ENCODE assay signal across 8 cellular contexts in the genomic region with DNA sequence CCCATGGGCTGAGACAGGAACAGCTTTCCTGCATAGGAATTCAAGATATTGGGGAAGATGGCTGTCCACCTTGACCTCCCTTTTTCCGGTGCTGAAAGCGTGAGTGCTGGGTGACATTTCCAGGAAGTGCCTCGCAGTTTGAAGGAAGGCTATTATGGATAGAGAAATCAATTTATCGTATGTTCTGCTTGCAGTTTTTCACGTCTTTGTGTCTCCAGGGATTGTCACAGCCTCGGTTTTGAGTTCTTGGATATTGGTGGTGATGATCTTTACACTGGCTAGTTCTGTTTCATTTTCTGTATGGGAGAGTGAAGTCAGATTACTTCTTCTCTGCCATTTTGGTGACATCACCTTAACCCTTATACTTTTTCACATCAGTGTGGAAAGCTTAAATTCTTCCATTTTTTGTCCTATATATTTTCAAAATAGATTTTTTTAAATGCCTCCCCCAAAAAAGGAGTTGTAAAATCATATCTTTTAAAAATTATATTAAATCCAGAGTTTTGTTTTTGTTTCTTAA.
DNase-seq lines count a peak whose midpoint lies in the region; ATAC-seq and TF ChIP-seq lines count a peak whose summit lies in the region.

No MANE protein-coding gene starts in this region.

- H3K4me1 ChIP-seq in HCT116 (ENCODE audit: control insufficient read depth in 1 of 2, insufficient read depth in 2 of 2, low read length in 2 of 2) (peaks cover 0 to 7% of the 10 kb centered on the region in 2 experiments; a peak in 1 of 4 replicates), NT2/D1 (ENCODE audit: insufficient read depth, insufficient read length) (no peaks in the 10 kb centered on the region), gastrocnemius medialis (no peaks in the 10 kb centered on the region)
- no peaks in the 10 kb centered on the region for H3K4me1 ChIP-seq in naive thymus-derived CD4-positive, alpha-beta T cell (ENCODE audit: control insufficient read depth in 2 of 2, insufficient read depth in 2 of 2, low read length in 2 of 2)

- H3K27me3 Mint-ChIP-seq in naive thymus-derived CD4-positive, alpha-beta T cell: peaks cover 0 to 2% (median 0%) of the 10 kb centered on the region in 5 donors

- H3K79me2 ChIP-seq in HCT116 (ENCODE audit: insufficient read depth, low read length): no peaks in the 10 kb centered on the region

- CTCF ChIA-PET in HCT116 (lab: Charles Lee): interaction anchor here (0.6 to 2.8 kb wide), 8 partner anchors 73 to 950 kb away, joined by 3 to 40 read pairs (median 7); no protein-coding TSS in a partner anchor
- CTCF ChIA-PET in naive thymus-derived CD4-positive, alpha-beta T cell (lab: Charles Lee): interaction anchor here (0.6 to 3.0 kb wide), 13 partner anchors 106 to 766 kb away, joined by 3 to 54 read pairs (median 4); no protein-coding TSS in a partner anchor

- H3K4me1 Mint-ChIP-seq in naive thymus-derived CD4-positive, alpha-beta T cell: peaks cover 0 to 12% (median 2%) of the 10 kb centered on the region in 7 donors

- TF ChIP-seq POLR2A in HCT116 (IDR thresholded peaks at IDR 0.05; ENCODE audit: borderline replicate concordance, extremely low read depth, insufficient read depth, insufficient read length): no peak
- no peak for TF ChIP-seq POLR2A in gastrocnemius medialis (IDR thresholded peaks at IDR 0.05)

- POLR2A ChIA-PET in HCT116 (lab: Charles Lee): interaction anchor here (0.6 kb wide), 1 partner anchor 789 kb away, joined by 5 read pairs; no protein-coding TSS in a partner anchor
- POLR2A ChIA-PET in naive thymus-derived CD4-positive, alpha-beta T cell (lab: Charles Lee): interaction anchor here (0.6 to 1.0 kb wide), 3 partner anchors 256 to 759 kb away, joined by 3 read pairs; no protein-coding TSS in a partner anchor

- no peaks in the 10 kb centered on the region for H4K20me1 ChIP-seq in HCT116 (ENCODE audit: insufficient read depth)

- in situ Hi-C loops in gastrocnemius medialis (cut with MboI; ENCODE audit: low sequenced_read_pairs in 4 of 4): loop anchor here in 2 of 4 donors (10.0 to 25.0 kb wide), 2 partner anchors 219 to 552 kb away; no protein-coding TSS in a partner anchor

- RAD21 ChIA-PET in HCT116 (lab: Charles Lee; ENCODE audit: low non-redundant PET in 1 of 2, low total read pairs in 2 of 2, uncharacterized antibody in 2 of 2, unreplicated experiment in 2 of 2): interaction anchor here (0.7 to 1.2 kb wide), 3 partner anchors 221 to 547 kb away, joined by 3 to 4 read pairs (median 3); no protein-coding TSS in a partner anchor

- H3K27me3 ChIP-seq in HCT116 (ENCODE audit: insufficient read depth, low read length) (no peaks in the 10 kb centered on the region), NT2/D1 (ENCODE audit: insufficient read depth, insufficient read length) (no peaks in the 10 kb centered on the region), gastrocnemius medialis (no peaks in the 10 kb centered on the region)
- no peaks in the 10 kb centered on the region for H3K27me3 ChIP-seq in naive thymus-derived CD4-positive, alpha-beta T cell (ENCODE audit: control insufficient read depth in 2 of 2, insufficient read depth in 2 of 2, low read length in 2 of 2)

- intact Hi-C loops in HCT116 (cut with micrococcal nuclease) (loop anchor here (1.0 to 10.0 kb wide), 4 partner anchors 215 to 1029 kb away; no protein-coding TSS in a partner anchor), gastrocnemius medialis (cut with DNase I; ENCODE audit: low total_unique reads) (loop anchor here (2.0 kb wide), 1 partner anchor 221 kb away; no protein-coding TSS in a partner anchor)
- intact Hi-C loops in naive thymus-derived CD4-positive, alpha-beta T cell (cut with micrococcal nuclease): loop anchor here (1.0 to 5.0 kb wide), 13 partner anchors 102 to 1025 kb away; partner anchors contain the start of gene APBB1IP (in 1 of the 2)

- peak; percentile 61 for ATAC-seq in GM18868 (IDR thresholded peaks at IDR 0.05; ENCODE audit: unreplicated experiment)
- no peak for ATAC-seq in HCT116
- peak; percentile 47 for ATAC-seq in naive thymus-derived CD4-positive, alpha-beta T cell
- no peak for ATAC-seq in gastrocnemius medialis

- peak overlapping the region; percentile 70 for H3K4me2 ChIP-seq in HCT116 (ENCODE audit: low read length)

- no TSS peak for BruUV-seq in HCT116 (replicated peaks; lab: Mats Ljungman, UMichigan)

- H3K27ac ChIP-seq in HCT116 (ENCODE audit: low read depth, low read length) (no peak overlapping the region), gastrocnemius medialis (no peak overlapping the region)
- H3K27ac ChIP-seq in naive thymus-derived CD4-positive, alpha-beta T cell (ENCODE audit: low read depth, low read length): no peak overlapping the region

- peak overlapping the region; percentile 59 for H2AFZ ChIP-seq in HCT116 (ENCODE audit: low read depth, low read length, poor library complexity, severe bottlenecking)

- peaks cover 0 to 11% (median 6%) of the 10 kb centered on the region in 11 donors for H3K9me3 Mint-ChIP-seq in naive thymus-derived CD4-positive, alpha-beta T cell

- H3K36me3 ChIP-seq in HCT116 (ENCODE audit: control insufficient read depth in 1 of 2, insufficient read depth in 2 of 2, low read length in 2 of 2) (no peaks in the 10 kb centered on the region), NT2/D1 (ENCODE audit: insufficient read depth, insufficient read length, low read length) (no peaks in the 10 kb centered on the region), gastrocnemius medialis (no peaks in the 10 kb centered on the region)
- no peaks in the 10 kb centered on the region for H3K36me3 ChIP-seq in naive thymus-derived CD4-positive, alpha-beta T cell (ENCODE audit: control insufficient read depth in 2 of 3, insufficient read depth in 3 of 3, low read length in 3 of 3)

- no peak for TF ChIP-seq CTCF in HCT116 (IDR thresholded peaks at IDR 0.05 in 2 of 3, conservative IDR thresholded peaks at IDR 0.05 in 1 of 3; ENCODE audit: borderline replicate concordance in 1 of 3, insufficient read depth in 1 of 3, low read depth in 2 of 3, low read length in 2 of 3)
- TF ChIP-seq CTCF in gastrocnemius medialis (IDR thresholded peaks at IDR 0.05 in 4 of 5, conservative IDR thresholded peaks at IDR 0.05 in 1 of 5): no peak

- H3K9me3 ChIP-seq in HCT116 (ENCODE audit: control insufficient read depth in 1 of 2, insufficient read depth in 1 of 2, low read depth in 1 of 2, low read length in 2 of 2) (no peaks in the 10 kb centered on the region), NT2/D1 (ENCODE audit: insufficient read depth, low read length) (no peaks in the 10 kb centered on the region), gastrocnemius medialis (peaks cover 0 to 3% (median 0%) of the 10 kb centered on the region in 3 donors)
- H3K9me3 ChIP-seq in naive thymus-derived CD4-positive, alpha-beta T cell (ENCODE audit: control insufficient read depth in 2 of 3, low read length in 3 of 3): no peaks in the 10 kb centered on the region

- H3K9ac ChIP-seq in HCT116 (ENCODE audit: low read length) (no peak overlapping the region), NT2/D1 (ENCODE audit: insufficient read length, low read depth) (no peak overlapping the region)

- peak overlapping the region in 7 of 9 donors; percentile 2 to 83 (median 60) for H3K27ac Mint-ChIP-seq in naive thymus-derived CD4-positive, alpha-beta T cell

- no peaks in the 10 kb centered on the region for H3K9me2 ChIP-seq in HCT116 (ENCODE audit: insufficient read depth)

- H3K4me3 Mint-ChIP-seq in naive thymus-derived CD4-positive, alpha-beta T cell: peak overlapping the region; percentile 53 to 92 (median 86)

- H3K4me3 ChIP-seq in HCT116 (replicated peaks in 1 of 2; ENCODE audit: low read depth in 1 of 2, low read length in 2 of 2): peak overlapping the region; percentile 21 to 48
- peak overlapping the region; percentile 19 for H3K4me3 ChIP-seq in NT2/D1 (ENCODE audit: insufficient read length, low read depth)
- H3K4me3 ChIP-seq in naive thymus-derived CD4-positive, alpha-beta T cell (ENCODE audit: low read length): peak overlapping the region; percentile 43
- no peak overlapping the region for H3K4me3 ChIP-seq in gastrocnemius medialis

- no peak for TF ChIP-seq RAD21 in HCT116 (IDR thresholded peaks at IDR 0.05; ENCODE audit: low read depth)

- no peak for DNase-seq in HCT116 (ENCODE audit: low read depth, low spot score)
- no peak for DNase-seq in NT2/D1 (ENCODE audit: low read depth, low spot score)
- no peak for DNase-seq in naive thymus-derived CD4-positive, alpha-beta T cell
- DNase-seq in C1 segment of cervical spinal cord (lab: John Stamatoyannopoulos, UW): no peak
- no peak for DNase-seq in mesenteric fat pad (ENCODE audit: low spot score)
- DNase-seq in gastrocnemius medialis: no peak
- DNase-seq in amygdala (lab: John Stamatoyannopoulos, UW): no peak

- H3K36me3 Mint-ChIP-seq in naive thymus-derived CD4-positive, alpha-beta T cell: peaks cover 0 to 7% (median 5%) of the 10 kb centered on the region in 5 donors

TF ChIP-seq in HCT116, 20 proteins besides CTCF, POLR2A, EP300 and RAD21:
- TF ChIP-seq CEBPB (IDR thresholded peaks at IDR 0.05; ENCODE audit: low read depth): no peak
- no peak for TF ChIP-seq ELF1 (IDR thresholded peaks at IDR 0.05; ENCODE audit: borderline replicate concordance, low read depth)
- TF ChIP-seq POLR2AphosphoS5 (IDR thresholded peaks at IDR 0.05; ENCODE audit: low read depth, low read length): no peak
- no peak for TF ChIP-seq JUND (IDR thresholded peaks at IDR 0.05)
- no peak for TF ChIP-seq TCF7L2 (IDR thresholded peaks at IDR 0.05; ENCODE audit: borderline replicate concordance, extremely low read depth, insufficient read depth, insufficient read length)
- no peak for TF ChIP-seq SIN3A (IDR thresholded peaks at IDR 0.05; ENCODE audit: low read depth)
- TF ChIP-seq EGR1 (IDR thresholded peaks at IDR 0.05; ENCODE audit: low read depth): no peak
- TF ChIP-seq ZNF274 (IDR thresholded peaks at IDR 0.05; ENCODE audit: low read depth, low read length): no peak

Comparison
In these comparisons a context has a peak if more than half of its experiments do, and no peak if none do; other contexts are left out.
1. ATAC-seq: peak in GM18868 (single experiment) and naive thymus-derived CD4-positive, alpha-beta T cell (single experiment); none in HCT116 (single experiment) and gastrocnemius medialis (0 of 2).
2. H3K4me3 ChIP-seq: peak in HCT116 (2 of 2), NT2/D1 (single experiment) and naive thymus-derived CD4-positive, alpha-beta T cell (single experiment); none in gastrocnemius medialis (0 of 4).